24 cellular contexts compared by ENCODE assay signal in the genomic region with DNA sequence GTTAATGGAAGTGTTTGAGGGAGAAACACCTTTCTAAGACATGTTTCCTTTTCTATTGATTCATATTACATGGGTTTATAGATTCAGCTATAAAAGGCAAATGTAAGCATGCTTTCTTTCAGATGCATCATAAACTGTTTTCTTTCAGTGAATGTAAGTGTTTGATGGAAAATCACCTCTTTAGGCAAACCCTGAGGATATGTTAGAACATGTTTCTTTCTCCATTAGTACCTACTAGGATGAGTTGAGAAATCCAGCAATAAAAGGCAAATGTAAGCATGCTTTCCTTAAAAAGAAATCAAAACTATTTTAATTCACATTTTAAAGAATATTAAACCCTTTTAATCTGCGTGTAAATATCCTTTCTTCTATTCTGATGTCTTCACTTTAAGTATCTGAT.
"Had no signal": no experiment of that assay in that cellular context is flagged by ENCODE, and none has a peak within 500 bp of the region (broad histone marks: within the 10 kb centered on the region; RNA-seq: fewer than 3 reads in every experiment).

No MANE protein-coding gene starts in this region.

- H3K4me1 Mint-ChIP-seq: nephron had no signal

- ATAC-seq: lower lobe of right lung; psoas muscle; stimulated activated naive B cell treated with anti-CD40 and anti-IgM and Interleukin-4, amounts not matched to agents 10 μg/mL and 1 μg/mL and 100 μg/mL, for 72 hours; stimulated activated naive CD8-positive, alpha-beta T cell treated with anti-CD3 and anti-CD28 coated beads, Interleukin-15, amount 100 ng/mL, for 72 hours; upper lobe of right lung had no signal

- H3K4me1 ChIP-seq: testis had no signal

- DNase-seq: effector memory CD4-positive, alpha-beta T cell; glutamatergic neuron; islet precursor cell; left ventricle myocardium inferior; lower lobe of right lung; mesendoderm; naive B cell; occipital lobe; psoas muscle; retina; right lobe of liver; spleen; stimulated activated CD4-positive, alpha-beta T cell treated with anti-CD3 and anti-CD28 coated beads, Interleukin-15, amount 100 ng/mL, for 24 hours; stimulated activated CD4-positive, alpha-beta T cell treated with anti-CD3 and anti-CD28 coated beads, Interleukin-1b, Interleukin-23, amount 100 ng/mL, for 48 hours; stimulated activated CD4-positive, alpha-beta T cell treated with anti-CD3 and anti-CD28 coated beads, Interleukin-4, amount 100 ng/mL, for 24 hours; stimulated activated naive B cell treated with anti-CD40 and anti-IgM and Interleukin-4, amounts not matched to agents 10 μg/mL and 1 μg/mL and 100 μg/mL, for 72 hours; stimulated activated naive CD8-positive, alpha-beta T cell treated with anti-CD3 and anti-CD28 coated beads, Interleukin-15, amount 100 ng/mL, for 72 hours; testis; upper lobe of right lung had no signal

- H3K4me3 Mint-ChIP-seq: naive B cell; nephron; stimulated activated naive B cell treated with anti-CD40 and anti-IgM and Interleukin-4, amounts not matched to agents 10 μg/mL and 1 μg/mL and 100 μg/mL, for 72 hours; stimulated activated naive CD8-positive, alpha-beta T cell treated with anti-CD3 and anti-CD28 coated beads, Interleukin-15, amount 100 ng/mL, for 72 hours had no signal

- H3K36me3 ChIP-seq: right lobe of liver, upper lobe of right lung, vagina had no signal

- H3K27me3 Mint-ChIP-seq: naive B cell; stimulated activated naive B cell treated with anti-CD40 and anti-IgM and Interleukin-4, amounts not matched to agents 10 μg/mL and 1 μg/mL and 100 μg/mL, for 72 hours; stimulated activated naive CD8-positive, alpha-beta T cell treated with anti-CD3 and anti-CD28 coated beads, Interleukin-15, amount 100 ng/mL, for 72 hours had no signal

- H3K9me3 ChIP-seq: lower lobe of right lung, right lobe of liver, testis, tibial nerve, upper lobe of right lung, vagina had no signal

- H3K27me3 ChIP-seq: right lobe of liver, spleen, testis, tibial nerve, upper lobe of right lung, vagina had no signal

- H3K4me3 ChIP-seq: left ventricle myocardium inferior, lower lobe of right lung, psoas muscle, right lobe of liver, spleen, testis, tibial nerve, upper lobe of right lung, vagina had no signal

- H3K27ac ChIP-seq: left ventricle myocardium inferior, lower lobe of right lung, psoas muscle, right lobe of liver, spleen, testis, tibial nerve, upper lobe of right lung, vagina had no signal

- H3K27ac Mint-ChIP-seq: nephron; stimulated activated naive B cell treated with anti-CD40 and anti-IgM and Interleukin-4, amounts not matched to agents 10 μg/mL and 1 μg/mL and 100 μg/mL, for 72 hours; stimulated activated naive CD8-positive, alpha-beta T cell treated with anti-CD3 and anti-CD28 coated beads, Interleukin-15, amount 100 ng/mL, for 72 hours had no signal

- FAIRE-seq: endometrium, frontal cortex had no signal
